In genomic region chr1:22104865-22105437, GRCh38 we compare ENCODE assay signal across 12 cellular contexts. TPM values are rescaled to one million over a fixed set of nuclear protein-coding genes. Genes with fewer than 3 reads are reported as not detected.
DNase-seq lines count a peak whose midpoint lies in the region; ATAC-seq and TF ChIP-seq lines count a peak whose summit lies in the region.
"Had no signal": no experiment of that assay in that cellular context is flagged by ENCODE, and none has a peak within 500 bp of the region (broad histone marks: within the 10 kb centered on the region; RNA-seq: fewer than 3 reads in every experiment).

No MANE protein-coding gene starts in this region.

- peaks cover 59% of the 10 kb centered on the region for H3K4me1 Mint-ChIP-seq in T-helper 17 cell

- no peaks in the 10 kb centered on the region for H3K27me3 ChIP-seq in osteoblast (ENCODE audit: insufficient read depth, low read length)
- H3K27me3 ChIP-seq: gastrocnemius medialis, right atrium auricular region, upper lobe of right lung had no signal

- no peaks in the 10 kb centered on the region for H3K27me3 Mint-ChIP-seq in T-helper 17 cell

- TF ChIP-seq CTCF in osteoblast (IDR thresholded peaks at IDR 0.05; ENCODE audit: extremely low read depth, low read depth, low read length) = no peak

- H3K4me1 ChIP-seq in osteoblast (ENCODE audit: insufficient read depth, low read length) = peaks cover 3% of the 10 kb centered on the region

- peaks cover 84% of the 10 kb centered on the region for H3K79me2 ChIP-seq in osteoblast (ENCODE audit: insufficient read depth, low read length)

- H3K27ac ChIP-seq in osteoblast (ENCODE audit: low read depth, low read length) = no peak overlapping the region
- H3K27ac ChIP-seq: gastrocnemius medialis, right atrium auricular region, upper lobe of right lung had no signal

- peak; percentile 79 for ATAC-seq in T-helper 17 cell
- ATAC-seq in HG02852 (IDR thresholded peaks at IDR 0.05; ENCODE audit: unreplicated experiment) = no peak

- H3K27ac Mint-ChIP-seq in T-helper 17 cell = peak overlapping the region; percentile 91

- peaks cover 8% of the 10 kb centered on the region for H3K36me3 ChIP-seq in osteoblast (ENCODE audit: insufficient read depth, low read length)
- H3K36me3 ChIP-seq: gastrocnemius medialis had no signal

- peak overlapping the region; percentile 73 for H3K4me3 Mint-ChIP-seq in T-helper 17 cell

- H3K9me3 ChIP-seq in T-helper 17 cell (ENCODE audit: control insufficient read depth, low read length, poor library complexity, severe bottlenecking) = no peaks in the 10 kb centered on the region
- H3K9me3 ChIP-seq in osteoblast (ENCODE audit: low read depth, low read length) = no peaks in the 10 kb centered on the region
- H3K9me3 ChIP-seq: gastrocnemius medialis, right atrium auricular region, upper lobe of right lung had no signal

- H3K36me3 Mint-ChIP-seq in T-helper 17 cell (ENCODE audit: low read depth) = no peaks in the 10 kb centered on the region

- no peak overlapping the region for H2AFZ ChIP-seq in osteoblast (ENCODE audit: low read length)

- no peak overlapping the region for H3K4me3 ChIP-seq in osteoblast (ENCODE audit: insufficient read depth, low read length)
- H3K4me3 ChIP-seq: gastrocnemius medialis, right atrium auricular region, upper lobe of right lung had no signal

- peak; percentile 56 for DNase-seq in activated CD8-positive, alpha-beta memory T cell treated with anti-CD3 and anti-CD28 coated beads for 24 hours
- DNase-seq in activated CD8-positive, alpha-beta memory T cell treated with anti-CD3 and anti-CD28 coated beads, Interleukin-2, amount 50 U/mL, for 48 hours = no peak
- DNase-seq in T-helper 17 cell (no peak), osteoblast (ENCODE audit: insufficient read length, low spot score, missing footprints) (peak; percentile 31), retina (no peak), SKM-1 treated with dmso at 0.1 percent for 144 hours (lab: John Stamatoyannopoulos, UW; ENCODE audit: unreplicated experiment) (no peak)
- peak; percentile 13 for DNase-seq in activated gamma-delta T cell treated with anti-CD3 and anti-CD28 coated beads, Interleukin-2, amount 50 U/mL, for 16 hours (ENCODE audit: low read depth)
- DNase-seq: gastrocnemius medialis, SIG-M5, upper lobe of right lung had no signal

- no peak overlapping the region for H3K4me2 ChIP-seq in osteoblast (ENCODE audit: insufficient read depth, low read length)

- peaks cover 62% of the 10 kb centered on the region for H4K20me1 ChIP-seq in osteoblast (ENCODE audit: insufficient read depth, low read length)

RNA-seq across cellular contexts. Expression of gene WNT4, which starts 37.9 kb away (rescaled TPM):
- total RNA-seq in T-helper 17 cell (not detected), osteoblast (under 0.01 TPM in 1 of 2 replicates, not detected in the other)

RNA-seq across cellular contexts. Expression of gene CDC42, which starts 52.4 kb away (rescaled TPM):
- total RNA-seq in T-helper 17 cell (100 to 1,000 TPM; 371 to 385 TPM), osteoblast (432 and 433 TPM in 2 replicates)

Comparison
In these comparisons a context has a peak if more than half of its experiments do, and no peak if none do; other contexts are left out.
1. DNase-seq: peak in activated CD8-positive, alpha-beta memory T cell treated with anti-CD3 and anti-CD28 coated beads for 24 hours (single experiment), activated gamma-delta T cell treated with anti-CD3 and anti-CD28 coated beads, Interleukin-2, amount 50 U/mL, for 16 hours (single experiment) and osteoblast (single experiment); none in activated CD8-positive, alpha-beta memory T cell treated with anti-CD3 and anti-CD28 coated beads, Interleukin-2, amount 50 U/mL, for 48 hours (single experiment), T-helper 17 cell (0 of 3), retina (single experiment) and SKM-1 treated with dmso at 0.1 percent for 144 hours (single experiment).